ENCODE assay signal across 26 cellular contexts in the genomic region with DNA sequence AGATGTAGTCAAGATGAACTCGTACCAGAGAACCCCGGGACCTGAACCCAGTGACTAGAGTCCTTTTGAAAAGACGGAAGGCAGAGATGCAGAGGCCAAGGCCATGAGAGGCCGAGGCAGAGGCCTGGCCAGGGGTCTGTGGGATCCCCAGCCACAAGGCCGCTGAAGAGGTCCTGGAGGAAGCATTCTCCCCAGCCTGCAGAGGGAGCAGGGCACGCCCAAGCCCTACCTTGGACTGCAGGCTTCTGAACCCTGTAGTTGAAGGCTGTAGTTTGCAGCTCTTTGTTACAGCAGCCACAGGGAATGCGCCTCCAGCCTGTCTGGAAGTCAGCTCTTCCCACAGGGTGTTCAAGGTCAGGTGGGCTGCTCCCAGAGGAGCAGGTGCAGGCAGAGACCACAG. TPM values are rescaled to one million over a fixed set of nuclear protein-coding genes. Genes with fewer than 3 reads are reported as not detected.
DNase-seq lines count a peak whose midpoint lies in the region; FAIRE-seq and TF ChIP-seq lines count a peak whose summit lies in the region.
"Had no signal": no experiment of that assay in that cellular context is flagged by ENCODE, and none has a peak within 500 bp of the region (broad histone marks: within the 10 kb centered on the region; RNA-seq: fewer than 3 reads in every experiment).

No MANE protein-coding gene starts in this region.

- no peak overlapping the region for H3K27ac Mint-ChIP-seq in H9
- H3K27ac Mint-ChIP-seq in activated CD4-positive, alpha-beta T cell treated with anti-CD3 and anti-CD28 coated beads, Interleukin-2, amount 10 ng/mL, durations not matched to agents 7 days and 5 days, result no peak overlapping the region
- H3K27ac Mint-ChIP-seq: activated naive CD4-positive, alpha-beta T cell treated with anti-CD3 and anti-CD28 coated beads, Interleukin-2, amount 50 U/mL, for 24 hours; activated T-cell treated with anti-CD3 and anti-CD28 coated beads, Interleukin-2, amount 50 U/mL, for 72 hours; CD14-positive monocyte; naive thymus-derived CD8-positive, alpha-beta T cell had no signal

- H3K79me2 ChIP-seq in H9 (ENCODE audit: insufficient read depth, low read length) (no peaks in the 10 kb centered on the region), H1 (ENCODE audit: control insufficient read depth in 1 of 2, insufficient read depth in 2 of 2, low read length in 2 of 2) (no peaks in the 10 kb centered on the region)

- no peak overlapping the region for H3K14ac ChIP-seq in H9 (ENCODE audit: insufficient read depth, low read length)
- H3K14ac ChIP-seq in H1 (ENCODE audit: insufficient read length), result no peak overlapping the region

- H3K27ac ChIP-seq in BLaER1 (peak overlapping the region; percentile 70; the same call in 1 of the 2 replicates), H9 (ENCODE audit: insufficient read length, low read depth, low read length) (no peak overlapping the region), H1 (ENCODE audit: low read depth, low read length) (no peak overlapping the region; the same call in 1 of the 2 replicates), brain microvascular endothelial cell (no peak overlapping the region)
- H3K27ac ChIP-seq: dorsolateral prefrontal cortex, Peyer's patch, thoracic aorta had no signal

- no peak for TF ChIP-seq EP300 in H1 (IDR thresholded peaks at IDR 0.05; ENCODE audit: borderline replicate concordance in 1 of 2, low read depth in 2 of 2, low read length in 2 of 2)

- WGBS in H9 (ENCODE audit: extremely low coverage, insufficient read length, low lambda C conversion rate), result no CpG with 5 or more reads among the region's 7 CpGs
- 75% methylated on average over 7 of the region's 7 CpGs; no CpG with 5 or more reads in 1 of the 2 experiments for WGBS in H1 (ENCODE audit: extremely low coverage in 1 of 2, insufficient coverage in 1 of 2, insufficient read length in 1 of 2, insufficient replicate concordance in 2 of 2, low coverage in 1 of 2, low lambda C conversion rate in 2 of 2, missing lambda C conversion rate in 1 of 2), 2 experiments

- H3K4me2 ChIP-seq in BLaER1 (peak overlapping the region; percentile 81), H9 (ENCODE audit: insufficient read depth, insufficient read length, low read length) (no peak overlapping the region), H1 (ENCODE audit: insufficient read depth in 1 of 2, low read depth in 2 of 2, low read length in 2 of 2) (peak overlapping the region in 1 of 2 experiments; percentile 4; a peak in 1 of 4 replicates)
- H3K4me2 ChIP-seq: smooth muscle cell had no signal

- H2AFZ ChIP-seq in H9 (ENCODE audit: low read length), result no peak overlapping the region
- 0 out of 2 replicates have a peak overlapping the region, but pooled peaks have one; percentile 8 for H2AFZ ChIP-seq in H1 (ENCODE audit: low read length)

- H2BK12ac ChIP-seq in H9 (ENCODE audit: insufficient read length, low read depth, low read length) (no peak overlapping the region), H1 (ENCODE audit: low read depth, low read length) (peak overlapping the region; percentile 96; the same call in 1 of the 2 replicates)

- H3K18ac ChIP-seq in H9 (ENCODE audit: insufficient read length, low read depth, low read length) (no peak overlapping the region), H1 (ENCODE audit: extremely low read depth, low read length) (peak overlapping the region; percentile 78)

- H3K36me3 ChIP-seq in BLaER1, result no peaks in the 10 kb centered on the region
- no peaks in the 10 kb centered on the region for H3K36me3 ChIP-seq in H1 (ENCODE audit: control insufficient read depth in 2 of 4, insufficient read depth in 4 of 4, low read length in 3 of 4)
- no peaks in the 10 kb centered on the region for H3K36me3 ChIP-seq in brain microvascular endothelial cell (replicated peaks)
- H3K36me3 ChIP-seq: Peyer's patch, thoracic aorta had no signal

- H4K8ac ChIP-seq in H9 (replicated peaks; ENCODE audit: insufficient read length, low read depth, low read length) (no peak overlapping the region), H1 (ENCODE audit: extremely low read depth, insufficient read depth, low read length) (no peak overlapping the region)

- H2AK5ac ChIP-seq in H9 (ENCODE audit: insufficient read length, low read length) (no peak overlapping the region), H1 (ENCODE audit: low read depth, low read length) (no peak overlapping the region)

- peak in 1 of 2 experiments; percentile 24; a peak in 2 of 4 replicates for TF ChIP-seq RAD21 in H1 (IDR thresholded peaks at IDR 0.05 in 1 of 2, conservative IDR thresholded peaks at IDR 0.05 in 1 of 2; ENCODE audit: low read depth in 2 of 2, low read length in 2 of 2)

- H3K9me3 Mint-ChIP-seq in H9, result peaks cover 2 to 7% of the 10 kb centered on the region in 2 experiments; a peak in 2 of 5 replicates
- no peaks in the 10 kb centered on the region for H3K9me3 Mint-ChIP-seq in activated CD4-positive, alpha-beta T cell treated with anti-CD3 and anti-CD28 coated beads, Interleukin-2, amount 10 ng/mL, durations not matched to agents 7 days and 5 days
- H3K9me3 Mint-ChIP-seq: activated naive CD4-positive, alpha-beta T cell treated with anti-CD3 and anti-CD28 coated beads, Interleukin-2, amount 50 U/mL, for 24 hours; activated T-cell treated with anti-CD3 and anti-CD28 coated beads, Interleukin-2, amount 50 U/mL, for 72 hours had no signal

- H2BK5ac ChIP-seq in H9 (ENCODE audit: insufficient read length, low read length) (no peak overlapping the region), H1 (ENCODE audit: low read depth, low read length) (no peak overlapping the region)

- H2BK15ac ChIP-seq in H9 (ENCODE audit: low read depth, low read length) (no peak overlapping the region), H1 (ENCODE audit: low read length) (no peak overlapping the region; the same call in 1 of the 2 replicates)

- H3K27me3 ChIP-seq in BLaER1 (no peaks in the 10 kb centered on the region), H9 (ENCODE audit: insufficient read depth, low read length) (no peaks in the 10 kb centered on the region), H1 (replicated peaks in 1 of 4; ENCODE audit: control insufficient read depth in 3 of 4, extremely low read depth in 1 of 4, insufficient read depth in 3 of 4, low read length in 3 of 4) (no peaks in the 10 kb centered on the region; a peak in 1 of 7 replicates), brain microvascular endothelial cell (replicated peaks) (no peaks in the 10 kb centered on the region)
- H3K27me3 ChIP-seq: dorsolateral prefrontal cortex, Peyer's patch had no signal

- H3K23ac ChIP-seq in H9 (ENCODE audit: insufficient read length, low read depth, low read length), result no peak overlapping the region
- no peak overlapping the region for H3K23ac ChIP-seq in H1 (ENCODE audit: insufficient read length)

- H3K56ac ChIP-seq in H9 (ENCODE audit: insufficient read length, low read depth, low read length), result no peak overlapping the region
- H3K56ac ChIP-seq in H1 (replicated peaks; ENCODE audit: insufficient read length, low read depth, low read length), result no peak overlapping the region

- H3T11ph ChIP-seq in H9 (ENCODE audit: low read length), result no peak overlapping the region

- no peak overlapping the region for H3K9ac ChIP-seq in BLaER1
- H3K9ac ChIP-seq in H9 (ENCODE audit: extremely low read depth, insufficient read length, low read length), result no peak overlapping the region
- H3K9ac ChIP-seq in H1 (replicated peaks in 1 of 4; ENCODE audit: extremely low read depth in 1 of 4, low read depth in 3 of 4, low read length in 3 of 4), result no peak overlapping the region

- H3K4me3 ChIP-seq in BLaER1, result no peak overlapping the region
- H3K4me3 ChIP-seq in H1 (ENCODE audit: extremely low read depth in 1 of 4, insufficient read depth in 2 of 4, low read depth in 3 of 4, low read length in 4 of 4), result no peak overlapping the region
- H3K4me3 ChIP-seq in brain microvascular endothelial cell (ENCODE audit: low read depth, low read length), result no peak overlapping the region
- H3K4me3 ChIP-seq: dorsolateral prefrontal cortex, Peyer's patch, smooth muscle cell, thoracic aorta had no signal

- H3K36me3 Mint-ChIP-seq in H9 (ENCODE audit: insufficient read depth in 1 of 3, low read depth in 3 of 3), result no peaks in the 10 kb centered on the region; a peak in 1 of 7 replicates
- no peaks in the 10 kb centered on the region for H3K36me3 Mint-ChIP-seq in activated CD4-positive, alpha-beta T cell treated with anti-CD3 and anti-CD28 coated beads, Interleukin-2, amount 10 ng/mL, durations not matched to agents 7 days and 5 days (ENCODE audit: low read depth)
- H3K36me3 Mint-ChIP-seq: activated naive CD4-positive, alpha-beta T cell treated with anti-CD3 and anti-CD28 coated beads, Interleukin-2, amount 50 U/mL, for 24 hours; CD14-positive monocyte; naive thymus-derived CD8-positive, alpha-beta T cell had no signal

- H3K79me1 ChIP-seq in H9 (ENCODE audit: insufficient read depth, low read depth, low read length, poor library complexity, severe bottlenecking) (no peaks in the 10 kb centered on the region), H1 (ENCODE audit: low read depth, low read length) (no peaks in the 10 kb centered on the region)

- peaks cover 16% of the 10 kb centered on the region for H3K27me3 Mint-ChIP-seq in H9 (ENCODE audit: low read depth)
- H3K27me3 Mint-ChIP-seq in activated CD4-positive, alpha-beta T cell treated with anti-CD3 and anti-CD28 coated beads, Interleukin-2, amount 10 ng/mL, durations not matched to agents 7 days and 5 days, result peaks cover 2% of the 10 kb centered on the region

- in situ Hi-C loops in brain microvascular endothelial cell (cut with HindIII; ENCODE audit: low pct_ligation_motif_present, low sequenced_read_pairs), result no loop called here

- no peak for FAIRE-seq in H1 (lab: Jason Lieb, UNC)
- FAIRE-seq: astrocyte, endothelial cell of umbilical vein had no signal

- CTCF ChIA-PET in H1 (lab: Charles Lee; ENCODE audit: partially characterized antibody), result interaction anchor here (1.0 to 7.5 kb wide), 13 partner anchors 11 to 220 kb away, joined by 3 to 133 read pairs (median 6); no protein-coding TSS in a partner anchor
- CTCF ChIA-PET in activated CD4-positive, alpha-beta T cell treated with anti-CD3 and anti-CD28 coated beads, Interleukin-2, amount 10 ng/mL, durations not matched to agents 7 days and 5 days (lab: Charles Lee), result no interaction called here

- no peaks in the 10 kb centered on the region for H3K23me2 ChIP-seq in H9 (ENCODE audit: insufficient read length, low read depth, low read length, poor library complexity, severe bottlenecking)
- no peaks in the 10 kb centered on the region for H3K23me2 ChIP-seq in H1 (ENCODE audit: low read depth, low read length)

- H3K4ac ChIP-seq in H9 (ENCODE audit: low read depth, low read length) (no peak overlapping the region), H1 (replicated peaks; ENCODE audit: insufficient read length, low read depth, low read length) (peak overlapping the region; percentile 66)

- H2BK120ac ChIP-seq in H9 (ENCODE audit: low read depth, low read length, poor library complexity, severe bottlenecking) (no peak overlapping the region), H1 (replicated peaks; ENCODE audit: low read depth, low read length) (no peak overlapping the region)

- H4K5ac ChIP-seq in H9 (ENCODE audit: insufficient read length, low read depth, low read length) (no peak overlapping the region), H1 (ENCODE audit: insufficient read length, low read depth, low read length) (peak overlapping the region; percentile 31)

- no peak for TF ChIP-seq POLR2A in H1 (IDR thresholded peaks at IDR 0.05; ENCODE audit: control extremely low read depth in 1 of 2, low read depth in 2 of 2, low read length in 2 of 2)

- H4K20me1 ChIP-seq in BLaER1, result no peaks in the 10 kb centered on the region
- no peaks in the 10 kb centered on the region for H4K20me1 ChIP-seq in H9 (ENCODE audit: control insufficient read depth, insufficient read depth, insufficient read length)
- H4K20me1 ChIP-seq in H1 (replicated peaks in 1 of 2; ENCODE audit: control insufficient read depth in 1 of 2, insufficient read depth in 2 of 2, low read length in 2 of 2), result no peaks in the 10 kb centered on the region

- H4K91ac ChIP-seq in H9 (ENCODE audit: insufficient read length, low read depth, low read length), result no peak overlapping the region
- peak overlapping the region; percentile 61 for H4K91ac ChIP-seq in H1 (replicated peaks; ENCODE audit: insufficient read length, low read length)

- DNase-seq in H9 (peak; percentile 77), H1 (ENCODE audit: low read depth in 1 of 2, low spot score in 2 of 2) (no peak), myocyte (ENCODE audit: low read depth) (peak; percentile 33), brain microvascular endothelial cell (no peak)
- no peak for DNase-seq in stimulated activated CD4-positive, alpha-beta T cell treated with anti-CD3 and anti-CD28 coated beads, Interleukin-2, amount 100 ng/mL, for 48 hours
- DNase-seq in activated CD4-positive, alpha-beta T cell treated with anti-CD3 and anti-CD28 coated beads, Interleukin-2, amount 10 ng/mL, durations not matched to agents 7 days and 5 days, result no peak
- DNase-seq: activated CD4-positive, alpha-beta T cell treated with anti-CD3 and anti-CD28 coated beads for 4 hours; activated T-cell treated with anti-CD3 and anti-CD28 coated beads, Interleukin-2, amount 50 U/mL, for 72 hours; Calu3; DND-41; GOT3; left cardiac atrium; naive thymus-derived CD8-positive, alpha-beta T cell; NCI-H1092 treated with DMSO at 0.1 percent for 48 hours; NCI-H2029; NCI-H345; Peyer's patch; stimulated activated CD4-positive, alpha-beta T cell treated with anti-CD3 and anti-CD28 coated beads, Interleukin-2, amount 100 ng/mL, for 24 hours had no signal

- no peaks in the 10 kb centered on the region for H3K9me3 ChIP-seq in BLaER1
- H3K9me3 ChIP-seq in H9 (ENCODE audit: control insufficient read depth, low read depth, low read length), result no peaks in the 10 kb centered on the region
- no peaks in the 10 kb centered on the region for H3K9me3 ChIP-seq in H1 (ENCODE audit: insufficient read depth in 2 of 2, low read depth in 1 of 2, low read length in 1 of 2)
- H3K9me3 ChIP-seq: Peyer's patch, thoracic aorta had no signal

- POLR2A ChIA-PET in H1 (lab: Charles Lee; ENCODE audit: partially characterized antibody), result interaction anchor here (0.8 to 1.9 kb wide), 6 partner anchors 8 to 175 kb away, joined by 3 to 9 read pairs (median 4); no protein-coding TSS in a partner anchor
- POLR2A ChIA-PET in activated CD4-positive, alpha-beta T cell treated with anti-CD3 and anti-CD28 coated beads, Interleukin-2, amount 10 ng/mL, durations not matched to agents 7 days and 5 days (lab: Charles Lee), result no interaction called here

- TF ChIP-seq CTCF in H9 (conservative IDR thresholded peaks at IDR 0.05), result peak; percentile 45; the same call in 2 of the 3 replicates
- TF ChIP-seq CTCF in H1 (IDR thresholded peaks at IDR 0.05; ENCODE audit: control extremely low read depth in 1 of 3, insufficient read depth in 1 of 3, low read depth in 1 of 3, low read length in 3 of 3), result peak; percentile 37 to 61 (median 56)
- no peak for TF ChIP-seq CTCF in brain microvascular endothelial cell (IDR thresholded peaks at IDR 0.05; ENCODE audit: low read depth, low read length, missing control alignments)

- H3K4me3 Mint-ChIP-seq in H9, result no peak overlapping the region
- H3K4me3 Mint-ChIP-seq in activated CD4-positive, alpha-beta T cell treated with anti-CD3 and anti-CD28 coated beads, Interleukin-2, amount 10 ng/mL, durations not matched to agents 7 days and 5 days, result no peak overlapping the region
- H3K4me3 Mint-ChIP-seq: activated naive CD4-positive, alpha-beta T cell treated with anti-CD3 and anti-CD28 coated beads, Interleukin-2, amount 50 U/mL, for 24 hours; activated T-cell treated with anti-CD3 and anti-CD28 coated beads, Interleukin-2, amount 50 U/mL, for 72 hours; CD14-positive monocyte; naive thymus-derived CD8-positive, alpha-beta T cell had no signal

- H3K4me1 Mint-ChIP-seq in H9, result peaks cover 22 to 28% of the 10 kb centered on the region in 2 experiments
- H3K4me1 Mint-ChIP-seq in activated CD4-positive, alpha-beta T cell treated with anti-CD3 and anti-CD28 coated beads, Interleukin-2, amount 10 ng/mL, durations not matched to agents 7 days and 5 days, result no peaks in the 10 kb centered on the region
- H3K4me1 Mint-ChIP-seq: activated naive CD4-positive, alpha-beta T cell treated with anti-CD3 and anti-CD28 coated beads, Interleukin-2, amount 50 U/mL, for 24 hours; CD14-positive monocyte had no signal

- no peak overlapping the region for H2BK20ac ChIP-seq in H9 (ENCODE audit: low read depth, low read length, poor library complexity, severe bottlenecking)
- H2BK20ac ChIP-seq in H1 (ENCODE audit: low read length), result no peak overlapping the region

- H3K4me1 ChIP-seq in BLaER1, result peaks cover 47% of the 10 kb centered on the region
- H3K4me1 ChIP-seq in H9 (ENCODE audit: insufficient read depth, low read length), result peaks cover 5% of the 10 kb centered on the region; the same call in 1 of the 2 replicates
- H3K4me1 ChIP-seq in H1 (replicated peaks in 1 of 4; ENCODE audit: control insufficient read depth in 3 of 4, insufficient read depth in 4 of 4, low read length in 3 of 4), result peaks cover 3 to 15% (median 12%) of the 10 kb centered on the region in 4 experiments
- H3K4me1 ChIP-seq: Peyer's patch had no signal

RNA-seq across cellular contexts. Expression of gene PXDN, which starts 22.1 kb away (rescaled TPM):
- 140 and 146 TPM in 2 replicates for total RNA-seq in H9 (2021)
- 131 and 141 TPM in 2 replicates for total RNA-seq in H1 (2021; fragmentation: NEBNext Ultra II Directional; extraction: Animal tissue kit (Norgen Biotek cat#: 25700))
- 104 and 204 TPM in 2 replicates for polyA plus RNA-seq in H1 (2011; rRNA removed)
- polyA plus RNA-seq in H1 (2011; cell fraction: cytosol; rRNA removed), result 80.0 TPM
- 206 TPM for polyA plus RNA-seq in H1 (2011; cell fraction: nucleus; rRNA removed)
- polyA plus RNA-seq in H1 (2012, experiment 1 of 2), result 74.0 to 91.4 TPM (median 80.3 TPM) in 4 replicates
- polyA plus RNA-seq in H1 (2012, experiment 2 of 2), result 31.1 TPM
- 208 TPM for polyA plus RNA-seq in H1 (2013, experiment 1 of 2)
- polyA plus RNA-seq in H1 (2013, experiment 2 of 2), result 187 TPM
- 68.1 and 71.5 TPM in 2 replicates for polyA minus RNA-seq in H1 (2011; rRNA and poly(A)+ RNA removed)
- 54.3 TPM for polyA minus RNA-seq in H1 (2011; cell fraction: cytosol; rRNA and poly(A)+ RNA removed)
- polyA minus RNA-seq in H1 (2011; cell fraction: nucleus; rRNA and poly(A)+ RNA removed), result 58.5 TPM
- 52.7 and 69.3 TPM in 2 replicates for total RNA-seq in myocyte
- 212 TPM for polyA plus RNA-seq in myocyte (2012)
- under 1 TPM; 0.20 to 0.58 TPM for total RNA-seq in activated CD4-positive, alpha-beta T cell treated with anti-CD3 and anti-CD28 coated beads, Interleukin-2, amount 10 ng/mL, durations not matched to agents 7 days and 5 days
- total RNA-seq: Calu3 had no signal
- polyA plus RNA-seq: CD14-positive monocyte had no signal

Comparison
In these comparisons a context has a peak if more than half of its experiments do, and no peak if none do; other contexts are left out.
1. DNase-seq: peak in H9 (single experiment) and myocyte (single experiment); none in H1 (0 of 2), brain microvascular endothelial cell (single experiment), stimulated activated CD4-positive, alpha-beta T cell treated with anti-CD3 and anti-CD28 coated beads, Interleukin-2, amount 100 ng/mL, for 48 hours (0 of 2) and activated CD4-positive, alpha-beta T cell treated with anti-CD3 and anti-CD28 coated beads, Interleukin-2, amount 10 ng/mL, durations not matched to agents 7 days and 5 days (single experiment).
2. RNA of gene PXDN, which starts 22.1 kb away (total RNA-seq): 140 to 146 TPM in H9, 131 to 141 TPM in H1 and 52.7 to 69.3 TPM in myocyte; 0.20 to 0.58 TPM in activated CD4-positive, alpha-beta T cell treated with anti-CD3 and anti-CD28 coated beads, Interleukin-2, amount 10 ng/mL, durations not matched to agents 7 days and 5 days; every median in the first group is over 10 times any median in the second.